In the genomic region with DNA sequence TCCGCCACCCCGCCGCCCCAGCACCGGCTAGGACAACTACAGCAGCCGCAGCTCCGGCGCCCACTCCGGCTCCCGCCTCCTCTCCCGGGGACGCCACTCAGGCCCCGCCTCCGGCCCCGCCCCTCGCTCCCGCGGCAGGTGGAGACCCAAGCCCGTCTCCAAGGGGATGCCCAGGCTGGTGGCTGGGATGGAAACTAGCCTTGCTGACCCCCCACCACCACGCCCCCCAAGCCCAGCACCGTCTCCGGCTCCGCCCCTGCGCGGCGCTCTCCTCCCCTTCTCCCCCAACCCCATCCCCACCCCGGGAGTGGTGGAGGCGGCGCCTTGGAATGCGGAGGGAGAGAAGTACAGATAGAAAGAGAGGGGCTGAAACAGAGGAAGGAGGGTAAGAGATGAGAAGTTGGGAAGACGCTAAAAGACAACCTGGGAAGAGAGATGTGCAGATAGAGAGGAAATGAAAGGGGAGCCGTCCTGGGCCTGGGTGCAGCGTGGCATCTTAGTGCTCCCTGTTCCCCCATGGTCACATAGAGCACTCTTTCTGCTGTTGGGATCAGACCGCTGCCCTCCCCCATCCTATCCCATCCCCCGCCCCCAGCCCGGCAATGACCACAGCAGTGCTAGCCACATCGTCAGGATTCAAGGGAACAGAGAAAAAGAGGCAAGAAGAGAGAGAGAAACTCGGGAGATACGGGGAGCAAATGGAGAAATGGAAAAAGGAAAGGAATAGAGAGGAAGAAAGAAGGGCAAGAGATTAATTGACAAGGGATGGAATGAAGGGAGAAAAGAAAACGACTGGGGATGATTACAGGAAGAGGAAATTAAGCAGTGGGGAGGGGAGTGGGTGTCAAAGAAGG, we compare ENCODE assay signal across 1 cellular context.
TF ChIP-seq lines count a peak whose summit lies in the region.

A gene with protein sequence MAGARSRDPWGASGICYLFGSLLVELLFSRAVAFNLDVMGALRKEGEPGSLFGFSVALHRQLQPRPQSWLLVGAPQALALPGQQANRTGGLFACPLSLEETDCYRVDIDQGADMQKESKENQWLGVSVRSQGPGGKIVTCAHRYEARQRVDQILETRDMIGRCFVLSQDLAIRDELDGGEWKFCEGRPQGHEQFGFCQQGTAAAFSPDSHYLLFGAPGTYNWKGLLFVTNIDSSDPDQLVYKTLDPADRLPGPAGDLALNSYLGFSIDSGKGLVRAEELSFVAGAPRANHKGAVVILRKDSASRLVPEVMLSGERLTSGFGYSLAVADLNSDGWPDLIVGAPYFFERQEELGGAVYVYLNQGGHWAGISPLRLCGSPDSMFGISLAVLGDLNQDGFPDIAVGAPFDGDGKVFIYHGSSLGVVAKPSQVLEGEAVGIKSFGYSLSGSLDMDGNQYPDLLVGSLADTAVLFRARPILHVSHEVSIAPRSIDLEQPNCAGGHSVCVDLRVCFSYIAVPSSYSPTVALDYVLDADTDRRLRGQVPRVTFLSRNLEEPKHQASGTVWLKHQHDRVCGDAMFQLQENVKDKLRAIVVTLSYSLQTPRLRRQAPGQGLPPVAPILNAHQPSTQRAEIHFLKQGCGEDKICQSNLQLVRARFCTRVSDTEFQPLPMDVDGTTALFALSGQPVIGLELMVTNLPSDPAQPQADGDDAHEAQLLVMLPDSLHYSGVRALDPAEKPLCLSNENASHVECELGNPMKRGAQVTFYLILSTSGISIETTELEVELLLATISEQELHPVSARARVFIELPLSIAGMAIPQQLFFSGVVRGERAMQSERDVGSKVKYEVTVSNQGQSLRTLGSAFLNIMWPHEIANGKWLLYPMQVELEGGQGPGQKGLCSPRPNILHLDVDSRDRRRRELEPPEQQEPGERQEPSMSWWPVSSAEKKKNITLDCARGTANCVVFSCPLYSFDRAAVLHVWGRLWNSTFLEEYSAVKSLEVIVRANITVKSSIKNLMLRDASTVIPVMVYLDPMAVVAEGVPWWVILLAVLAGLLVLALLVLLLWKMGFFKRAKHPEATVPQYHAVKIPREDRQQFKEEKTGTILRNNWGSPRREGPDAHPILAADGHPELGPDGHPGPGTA (minus strand): TSS at position 64 of the 854 bp plus-strand sequence. CDS start 222 bp downstream, outside the sequence.

TF ChIP-seq in GM23338, 12 proteins besides CTCF, POLR2A, EP300 and RAD21 (continued from another document):
- TF ChIP-seq, protein P1, sequence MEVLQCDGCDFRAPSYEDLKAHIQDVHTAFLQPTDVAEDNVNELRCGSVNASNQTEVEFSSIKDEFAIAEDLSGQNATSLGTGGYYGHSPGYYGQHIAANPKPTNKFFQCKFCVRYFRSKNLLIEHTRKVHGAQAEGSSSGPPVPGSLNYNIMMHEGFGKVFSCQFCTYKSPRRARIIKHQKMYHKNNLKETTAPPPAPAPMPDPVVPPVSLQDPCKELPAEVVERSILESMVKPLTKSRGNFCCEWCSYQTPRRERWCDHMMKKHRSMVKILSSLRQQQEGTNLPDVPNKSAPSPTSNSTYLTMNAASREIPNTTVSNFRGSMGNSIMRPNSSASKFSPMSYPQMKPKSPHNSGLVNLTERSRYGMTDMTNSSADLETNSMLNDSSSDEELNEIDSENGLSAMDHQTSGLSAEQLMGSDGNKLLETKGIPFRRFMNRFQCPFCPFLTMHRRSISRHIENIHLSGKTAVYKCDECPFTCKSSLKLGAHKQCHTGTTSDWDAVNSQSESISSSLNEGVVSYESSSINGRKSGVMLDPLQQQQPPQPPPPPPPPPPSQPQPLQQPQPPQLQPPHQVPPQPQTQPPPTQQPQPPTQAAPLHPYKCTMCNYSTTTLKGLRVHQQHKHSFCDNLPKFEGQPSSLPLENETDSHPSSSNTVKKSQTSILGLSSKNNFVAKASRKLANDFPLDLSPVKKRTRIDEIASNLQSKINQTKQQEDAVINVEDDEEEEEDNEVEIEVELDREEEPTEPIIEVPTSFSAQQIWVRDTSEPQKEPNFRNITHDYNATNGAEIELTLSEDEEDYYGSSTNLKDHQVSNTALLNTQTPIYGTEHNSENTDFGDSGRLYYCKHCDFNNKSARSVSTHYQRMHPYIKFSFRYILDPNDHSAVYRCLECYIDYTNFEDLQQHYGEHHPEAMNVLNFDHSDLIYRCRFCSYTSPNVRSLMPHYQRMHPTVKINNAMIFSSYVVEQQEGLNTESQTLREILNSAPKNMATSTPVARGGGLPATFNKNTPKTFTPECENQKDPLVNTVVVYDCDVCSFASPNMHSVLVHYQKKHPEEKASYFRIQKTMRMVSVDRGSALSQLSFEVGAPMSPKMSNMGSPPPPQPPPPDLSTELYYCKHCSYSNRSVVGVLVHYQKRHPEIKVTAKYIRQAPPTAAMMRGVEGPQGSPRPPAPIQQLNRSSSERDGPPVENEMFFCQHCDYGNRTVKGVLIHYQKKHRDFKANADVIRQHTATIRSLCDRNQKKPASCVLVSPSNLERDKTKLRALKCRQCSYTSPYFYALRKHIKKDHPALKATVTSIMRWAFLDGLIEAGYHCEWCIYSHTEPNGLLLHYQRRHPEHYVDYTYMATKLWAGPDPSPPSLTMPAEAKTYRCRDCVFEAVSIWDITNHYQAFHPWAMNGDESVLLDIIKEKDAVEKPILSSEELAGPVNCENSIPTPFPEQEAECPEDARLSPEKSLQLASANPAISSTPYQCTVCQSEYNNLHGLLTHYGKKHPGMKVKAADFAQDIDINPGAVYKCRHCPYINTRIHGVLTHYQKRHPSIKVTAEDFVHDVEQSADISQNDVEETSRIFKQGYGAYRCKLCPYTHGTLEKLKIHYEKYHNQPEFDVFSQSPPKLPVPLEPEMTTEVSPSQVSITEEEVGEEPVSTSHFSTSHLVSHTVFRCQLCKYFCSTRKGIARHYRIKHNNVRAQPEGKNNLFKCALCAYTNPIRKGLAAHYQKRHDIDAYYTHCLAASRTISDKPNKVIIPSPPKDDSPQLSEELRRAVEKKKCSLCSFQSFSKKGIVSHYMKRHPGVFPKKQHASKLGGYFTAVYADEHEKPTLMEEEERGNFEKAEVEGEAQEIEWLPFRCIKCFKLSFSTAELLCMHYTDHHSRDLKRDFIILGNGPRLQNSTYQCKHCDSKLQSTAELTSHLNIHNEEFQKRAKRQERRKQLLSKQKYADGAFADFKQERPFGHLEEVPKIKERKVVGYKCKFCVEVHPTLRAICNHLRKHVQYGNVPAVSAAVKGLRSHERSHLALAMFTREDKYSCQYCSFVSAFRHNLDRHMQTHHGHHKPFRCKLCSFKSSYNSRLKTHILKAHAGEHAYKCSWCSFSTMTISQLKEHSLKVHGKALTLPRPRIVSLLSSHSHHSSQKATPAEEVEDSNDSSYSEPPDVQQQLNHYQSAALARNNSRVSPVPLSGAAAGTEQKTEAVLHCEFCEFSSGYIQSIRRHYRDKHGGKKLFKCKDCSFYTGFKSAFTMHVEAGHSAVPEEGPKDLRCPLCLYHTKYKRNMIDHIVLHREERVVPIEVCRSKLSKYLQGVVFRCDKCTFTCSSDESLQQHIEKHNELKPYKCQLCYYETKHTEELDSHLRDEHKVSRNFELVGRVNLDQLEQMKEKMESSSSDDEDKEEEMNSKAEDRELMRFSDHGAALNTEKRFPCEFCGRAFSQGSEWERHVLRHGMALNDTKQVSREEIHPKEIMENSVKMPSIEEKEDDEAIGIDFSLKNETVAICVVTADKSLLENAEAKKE (CRISPR knock-in tag; IDR thresholded peaks at IDR 0.05) = no peak
TF ChIP-seq in GM23338: peak in this region for 1.
